ENCODE assay signal across 17 cellular contexts in genomic region chr1:18021242-18021641, GRCh38.
DNase-seq lines count a peak whose midpoint lies in the region; ATAC-seq and TF ChIP-seq lines count a peak whose summit lies in the region.
"Had no signal": no experiment of that assay in that cellular context is flagged by ENCODE, and none has a peak within 500 bp of the region (broad histone marks: within the 10 kb centered on the region; RNA-seq: fewer than 3 reads in every experiment).

No MANE protein-coding gene starts in this region.

- intact Hi-C loops in natural killer cell (cut with micrococcal nuclease) (no loop called here), esophagus muscularis mucosa (cut with DNase I) (no loop called here)

- no peaks in the 10 kb centered on the region for H3K4me1 Mint-ChIP-seq in natural killer cell treated with Interleukin-12 subunit alpha and Interleukin-12 subunit beta and Interleukin-15 and Interleukin-18, amount 100 ng/mL, for 72 hours (ENCODE audit: low read depth in 2 of 2)
- no peaks in the 10 kb centered on the region for H3K4me1 Mint-ChIP-seq in natural killer cell
- no peaks in the 10 kb centered on the region for H3K4me1 Mint-ChIP-seq in chondrocyte (ENCODE audit: low read depth)

- peaks cover 0 to 93% (median 0%) of the 10 kb centered on the region in 4 donors for H3K27me3 ChIP-seq in esophagus muscularis mucosa

- no peaks in the 10 kb centered on the region for H3K9me3 Mint-ChIP-seq in natural killer cell treated with Interleukin-12 subunit alpha and Interleukin-12 subunit beta and Interleukin-15 and Interleukin-18, amount 100 ng/mL, for 72 hours
- H3K9me3 Mint-ChIP-seq in natural killer cell (no peaks in the 10 kb centered on the region), chondrocyte (ENCODE audit: low read depth) (no peaks in the 10 kb centered on the region)
- H3K9me3 Mint-ChIP-seq: CD4-positive, alpha-beta T cell had no signal

- no peak overlapping the region for H3K4me3 ChIP-seq in esophagus muscularis mucosa
- H3K4me3 ChIP-seq: GM12878, HAP-1 had no signal

- 22% methylated on average over 6 of the region's 6 CpGs for WGBS in esophagus muscularis mucosa

- TF ChIP-seq CTCF in natural killer cell (IDR thresholded peaks at IDR 0.05) (no peak), chondrocyte (IDR thresholded peaks at IDR 0.05) (no peak), esophagus muscularis mucosa (IDR thresholded peaks at IDR 0.05) (no peak)

- ATAC-seq in natural killer cell treated with Interleukin-12 subunit alpha and Interleukin-12 subunit beta and Interleukin-15 and Interleukin-18, amount 100 ng/mL, for 72 hours, result no peak
- ATAC-seq in natural killer cell (no peak), HG02885 (IDR thresholded peaks at IDR 0.05; ENCODE audit: poor library complexity, unreplicated experiment) (no peak)
- ATAC-seq: GM12878 had no signal

- H3K9me3 ChIP-seq in esophagus muscularis mucosa, result no peaks in the 10 kb centered on the region
- H3K9me3 ChIP-seq: HAP-1 had no signal

- no peaks in the 10 kb centered on the region for H3K4me1 ChIP-seq in esophagus muscularis mucosa
- H3K4me1 ChIP-seq: HAP-1 had no signal

- no peaks in the 10 kb centered on the region for H3K36me3 Mint-ChIP-seq in natural killer cell treated with Interleukin-12 subunit alpha and Interleukin-12 subunit beta and Interleukin-15 and Interleukin-18, amount 100 ng/mL, for 72 hours
- no peaks in the 10 kb centered on the region for H3K36me3 Mint-ChIP-seq in natural killer cell
- H3K36me3 Mint-ChIP-seq in chondrocyte (ENCODE audit: low read depth), result no peaks in the 10 kb centered on the region

- H3K27ac ChIP-seq in esophagus muscularis mucosa (replicated peaks in 1 of 4), result no peak overlapping the region

- DNase-seq in natural killer cell treated with Interleukin-12 subunit alpha and Interleukin-12 subunit beta and Interleukin-15 and Interleukin-18, amount 100 ng/mL, for 72 hours (ENCODE audit: low spot score), result peak; percentile 20
- no peak for DNase-seq in natural killer cell
- peak; percentile 41 for DNase-seq in M059J (ENCODE audit: low read depth)
- peak; percentile 6 for DNase-seq in chondrocyte (ENCODE audit: low spot score)
- DNase-seq in activated effector memory CD4-positive, alpha-beta T cell treated with anti-CD3 and anti-CD28 coated beads, Interleukin-2, amount 50 U/mL, for 16 hours, result no peak
- DNase-seq in esophagus muscularis mucosa (ENCODE audit: extremely low spot score), result no peak
- DNase-seq in activated CD4-positive, alpha-beta T cell treated with anti-CD3 and anti-CD28 coated beads for 4 hours, result no peak
- DNase-seq: C1 segment of cervical spinal cord; CD4-positive, alpha-beta T cell; DND-41; GF-D8; GOT3; HFFc6 had no signal

- H3K4me3 Mint-ChIP-seq in natural killer cell treated with Interleukin-12 subunit alpha and Interleukin-12 subunit beta and Interleukin-15 and Interleukin-18, amount 100 ng/mL, for 72 hours, result no peak overlapping the region
- H3K4me3 Mint-ChIP-seq in natural killer cell, result no peak overlapping the region
- H3K4me3 Mint-ChIP-seq in chondrocyte (ENCODE audit: unreplicated experiment), result no peak overlapping the region
- H3K4me3 Mint-ChIP-seq: B cell; CD4-positive, alpha-beta T cell; HFFc6 had no signal

- peaks cover 11 to 44% of the 10 kb centered on the region in 2 donors for H3K27me3 Mint-ChIP-seq in natural killer cell treated with Interleukin-12 subunit alpha and Interleukin-12 subunit beta and Interleukin-15 and Interleukin-18, amount 100 ng/mL, for 72 hours
- H3K27me3 Mint-ChIP-seq in natural killer cell (ENCODE audit: low read depth in 2 of 2) (peaks cover 9 to 30% of the 10 kb centered on the region in 2 donors), chondrocyte (ENCODE audit: low read depth) (peaks cover 34% of the 10 kb centered on the region)

- no peak overlapping the region for H3K27ac Mint-ChIP-seq in natural killer cell treated with Interleukin-12 subunit alpha and Interleukin-12 subunit beta and Interleukin-15 and Interleukin-18, amount 100 ng/mL, for 72 hours
- H3K27ac Mint-ChIP-seq in natural killer cell (no peak overlapping the region), chondrocyte (ENCODE audit: unreplicated experiment) (no peak overlapping the region)
- H3K27ac Mint-ChIP-seq: B cell; CD4-positive, alpha-beta T cell; HFFc6 had no signal

- no peak for TF ChIP-seq POLR2A in esophagus muscularis mucosa (IDR thresholded peaks at IDR 0.05; ENCODE audit: low read depth)

- TF ChIP-seq EP300 in esophagus muscularis mucosa (IDR thresholded peaks at IDR 0.05), result no peak

- no peaks in the 10 kb centered on the region for H3K36me3 ChIP-seq in esophagus muscularis mucosa
- H3K36me3 ChIP-seq: HAP-1 had no signal

Comparison
In these comparisons a context has a peak if more than half of its experiments do, and no peak if none do; other contexts are left out.
1. DNase-seq: peak in natural killer cell treated with Interleukin-12 subunit alpha and Interleukin-12 subunit beta and Interleukin-15 and Interleukin-18, amount 100 ng/mL, for 72 hours (single experiment), M059J (single experiment) and chondrocyte (single experiment); none in natural killer cell (single experiment), activated effector memory CD4-positive, alpha-beta T cell treated with anti-CD3 and anti-CD28 coated beads, Interleukin-2, amount 50 U/mL, for 16 hours (single experiment), esophagus muscularis mucosa (single experiment) and activated CD4-positive, alpha-beta T cell treated with anti-CD3 and anti-CD28 coated beads for 4 hours (0 of 2).